19 cellular contexts compared by ENCODE assay signal in genomic region chr11:35983965-35984364, GRCh38. TPM values are rescaled to one million over a fixed set of nuclear protein-coding genes. Genes with fewer than 3 reads are reported as not detected.
DNase-seq lines count a peak whose midpoint lies in the region; ATAC-seq lines count a peak whose summit lies in the region.
"Had no signal": no experiment of that assay in that cellular context is flagged by ENCODE, and none has a peak within 500 bp of the region (broad histone marks: within the 10 kb centered on the region; RNA-seq: fewer than 3 reads in every experiment).

No MANE protein-coding gene starts in this region.

- peaks cover 3% of the 10 kb centered on the region for H3K27me3 Mint-ChIP-seq in T-helper 17 cell
- H3K27me3 Mint-ChIP-seq: B cell had no signal

- H2BK120ac ChIP-seq in trophoblast cell (ENCODE audit: insufficient read depth, low read length, poor library complexity), result no peak overlapping the region

- no peak overlapping the region for H4K8ac ChIP-seq in trophoblast cell (ENCODE audit: low read depth, low read length)

- no peak overlapping the region for H2AK5ac ChIP-seq in trophoblast cell (ENCODE audit: low read length)

- no peaks in the 10 kb centered on the region for H3K4me1 Mint-ChIP-seq in T-helper 17 cell
- H3K4me1 Mint-ChIP-seq: B cell; CD4-positive, CD25-positive, alpha-beta regulatory T cell; CD8-positive, alpha-beta memory T cell had no signal

- no peak overlapping the region for H3K4me3 ChIP-seq in trophoblast cell (ENCODE audit: low read depth, low read length)
- H3K4me3 ChIP-seq: BLaER1 treated with 17β-estradiol and CSF1 and Interleukin-3, amounts not matched to agents 10 nM and 100 nM; GM23338 had no signal

- intact Hi-C loops in sciatic nerve (cut with DNase I), result no loop called here

- H4K12ac ChIP-seq in trophoblast cell (ENCODE audit: low read depth, low read length), result no peak overlapping the region

- no peak overlapping the region for H3K14ac ChIP-seq in trophoblast cell (ENCODE audit: low read length)

- H3K79me2 ChIP-seq in trophoblast cell (ENCODE audit: control insufficient read depth, insufficient read depth, low read length, poor library complexity), result no peaks in the 10 kb centered on the region

- ATAC-seq in sciatic nerve, result peak; percentile 47
- ATAC-seq in T-helper 17 cell, result no peak
- ATAC-seq: GM23338 had no signal

- no peaks in the 10 kb centered on the region for H3K36me3 Mint-ChIP-seq in T-helper 17 cell (ENCODE audit: low read depth)
- H3K36me3 Mint-ChIP-seq: CD4-positive, CD25-positive, alpha-beta regulatory T cell; CD8-positive, alpha-beta memory T cell had no signal

- H3K9me3 ChIP-seq in trophoblast cell (ENCODE audit: insufficient read depth, low read depth, low read length) (no peaks in the 10 kb centered on the region), T-helper 17 cell (ENCODE audit: control insufficient read depth, low read length, poor library complexity, severe bottlenecking) (no peaks in the 10 kb centered on the region)

- no peak overlapping the region for H3K9ac ChIP-seq in trophoblast cell (ENCODE audit: low read length)
- H3K9ac ChIP-seq: BLaER1 treated with 17β-estradiol and CSF1 and Interleukin-3, amounts not matched to agents 10 nM and 100 nM had no signal

- WGBS in trophoblast cell (ENCODE audit: extremely low coverage, insufficient coverage, insufficient read length), result no CpG with 5 or more reads among the region's 1 CpG

- H3K27ac ChIP-seq in trophoblast cell (ENCODE audit: low read depth, low read length), result no peak overlapping the region
- H3K27ac ChIP-seq: HL-60 had no signal

- H3K4me2 ChIP-seq in trophoblast cell (ENCODE audit: low read length), result no peak overlapping the region
- H3K4me2 ChIP-seq: GM23338 had no signal

- no peak overlapping the region for H3K4ac ChIP-seq in trophoblast cell (ENCODE audit: low read depth, low read length)

- no peak overlapping the region for H3K23ac ChIP-seq in trophoblast cell (ENCODE audit: low read length)

- no peak overlapping the region for H2BK12ac ChIP-seq in trophoblast cell (ENCODE audit: low read length)

- H4K91ac ChIP-seq in trophoblast cell (ENCODE audit: low read depth, low read length), result no peak overlapping the region

- peaks cover 0 to 4% of the 10 kb centered on the region in 2 experiments for H3K4me1 ChIP-seq in trophoblast cell (ENCODE audit: control insufficient read depth in 1 of 2, insufficient read depth in 2 of 2, low read length in 2 of 2)

- DNase-seq in CD1c-positive myeloid dendritic cell (ENCODE audit: extremely low spot score), result peak; percentile 9
- peak; percentile 18 for DNase-seq in NCI-H69 (lab: John Stamatoyannopoulos, UW)
- DNase-seq in fibroblast of gingiva (ENCODE audit: low read depth), result peak; percentile 53
- no peak for DNase-seq in sciatic nerve (ENCODE audit: low spot score)
- no peak for DNase-seq in trophoblast cell
- DNase-seq in T-helper 17 cell, result no peak
- no peak for DNase-seq in NCI-H1092 treated with DMSO at 0.1 percent for 48 hours (lab: John Stamatoyannopoulos, UW)
- DNase-seq in iPS-NIHi11 (ENCODE audit: low spot score), result no peak
- DNase-seq: CD4-positive, CD25-positive, alpha-beta regulatory T cell; CD8-positive, alpha-beta memory T cell; COR-L47; DMS 273 treated with DMSO at 0.1 percent for 48 hours; DMS53; GF-D8; HCEC 1CT had no signal

- H3K36me3 ChIP-seq in trophoblast cell (ENCODE audit: control insufficient read depth in 1 of 2, insufficient read depth in 2 of 2, low read length in 2 of 2), result no peaks in the 10 kb centered on the region

- no peak overlapping the region for H2AFZ ChIP-seq in trophoblast cell (ENCODE audit: insufficient read depth, low read length, poor library complexity)
- H2AFZ ChIP-seq: GM23338 had no signal

- H3K18ac ChIP-seq in trophoblast cell (ENCODE audit: low read length), result no peak overlapping the region

- no peak overlapping the region for H3K27ac Mint-ChIP-seq in T-helper 17 cell
- H3K27ac Mint-ChIP-seq: B cell; CD4-positive, CD25-positive, alpha-beta regulatory T cell; CD8-positive, alpha-beta memory T cell; GM23338 had no signal

- no peaks in the 10 kb centered on the region for H3K79me1 ChIP-seq in trophoblast cell (ENCODE audit: low read length)

- no peak overlapping the region for H2BK5ac ChIP-seq in trophoblast cell (ENCODE audit: low read depth, low read length, poor library complexity)

- no peak overlapping the region for H3K4me3 Mint-ChIP-seq in T-helper 17 cell
- H3K4me3 Mint-ChIP-seq: B cell; CD4-positive, CD25-positive, alpha-beta regulatory T cell; CD8-positive, alpha-beta memory T cell; GM23338 had no signal

- no peaks in the 10 kb centered on the region for H3K27me3 ChIP-seq in trophoblast cell (ENCODE audit: insufficient read depth, low read length)
- H3K27me3 ChIP-seq: BLaER1 treated with 17β-estradiol and CSF1 and Interleukin-3, amounts not matched to agents 10 nM and 100 nM had no signal

RNA-seq across cellular contexts. Expression of gene LDLRAD3, which starts 40.1 kb away (rescaled TPM):
- 47.5 TPM for total RNA-seq in sciatic nerve
- 12.0 and 12.4 TPM in 2 replicates for polyA plus RNA-seq in trophoblast cell (2013)
- 1 to 10 TPM in 1 of 2 donors, under 1 TPM in 1; 0.42 to 1.4 TPM for total RNA-seq in T-helper 17 cell
- total RNA-seq: B cell; CD4-positive, CD25-positive, alpha-beta regulatory T cell had no signal
- polyA plus RNA-seq: CD8-positive, alpha-beta memory T cell had no signal

Comparison
In these comparisons a context has a peak if more than half of its experiments do, and no peak if none do; other contexts are left out.
1. DNase-seq: peak in CD1c-positive myeloid dendritic cell (single experiment), NCI-H69 (single experiment) and fibroblast of gingiva (single experiment); none in sciatic nerve (single experiment), trophoblast cell (0 of 2), T-helper 17 cell (0 of 3), NCI-H1092 treated with DMSO at 0.1 percent for 48 hours (single experiment) and iPS-NIHi11 (single experiment).
2. RNA of gene LDLRAD3, which starts 40.1 kb away (total RNA-seq): 47.5 TPM in sciatic nerve (single experiment); 0.42 to 1.4 TPM in T-helper 17 cell; every median in the first group is over 10 times any median in the second.